Comparison of ENCODE assay signal across 11 cellular contexts in genomic region chr5:126373621-126374416, GRCh38. TPM values are rescaled to one million over a fixed set of nuclear protein-coding genes. Genes with fewer than 3 reads are reported as not detected.
DNase-seq lines count a peak whose midpoint lies in the region; ATAC-seq, FAIRE-seq and TF ChIP-seq lines count a peak whose summit lies in the region.
"Had no signal": no experiment of that assay in that cellular context is flagged by ENCODE, and none has a peak within 500 bp of the region (broad histone marks: within the 10 kb centered on the region; RNA-seq: fewer than 3 reads in every experiment).

No MANE protein-coding gene starts in this region.

- WGBS in neuronal stem cell (ENCODE audit: extremely low coverage in 2 of 2, insufficient read length in 2 of 2, insufficient replicate concordance in 1 of 2), 2 donors = no CpG with 5 or more reads among the region's 4 CpGs

- H3K18ac ChIP-seq in neuronal stem cell (ENCODE audit: low read length) = no peak overlapping the region

- H4K8ac ChIP-seq in neuronal stem cell (ENCODE audit: low read depth, low read length) = no peak overlapping the region

- H3K4me3 ChIP-seq in brain microvascular endothelial cell (ENCODE audit: low read depth, low read length) (no peak overlapping the region), neuronal stem cell (ENCODE audit: low read length in 2 of 2) (no peak overlapping the region)

- no peak overlapping the region for H3K4me2 ChIP-seq in neuronal stem cell (ENCODE audit: insufficient read depth, low read length, poor library complexity, severe bottlenecking)

- in situ Hi-C loops in brain microvascular endothelial cell (cut with HindIII; ENCODE audit: low pct_ligation_motif_present, low sequenced_read_pairs) = no loop called here

- no peak overlapping the region for H4K91ac ChIP-seq in neuronal stem cell (ENCODE audit: low read depth, low read length, poor library complexity)

- no peak overlapping the region for H2BK5ac ChIP-seq in neuronal stem cell (ENCODE audit: low read length)

- H2BK12ac ChIP-seq in neuronal stem cell (ENCODE audit: low read length) = no peak overlapping the region

- no peak overlapping the region for H2BK120ac ChIP-seq in neuronal stem cell (ENCODE audit: low read depth, low read length)

- H2AFZ ChIP-seq in neuronal stem cell (ENCODE audit: low read length) = peak overlapping the region; percentile 27
- H2AFZ ChIP-seq: parathyroid adenoma had no signal

- no peak for TF ChIP-seq POLR2A in GM18505 (IDR thresholded peaks at IDR 0.05; ENCODE audit: borderline replicate concordance, extremely low read depth, insufficient read depth, insufficient read length)

- ATAC-seq in GM18505 (IDR thresholded peaks at IDR 0.05; ENCODE audit: unreplicated experiment) (no peak), omental fat pad (ENCODE audit: low FRiP score) (no peak)

- no peaks in the 10 kb centered on the region for H3K27me3 ChIP-seq in brain microvascular endothelial cell (replicated peaks)
- no peaks in the 10 kb centered on the region for H3K27me3 ChIP-seq in neuronal stem cell (ENCODE audit: control insufficient read depth in 3 of 3, insufficient read depth in 3 of 3, low read depth in 1 of 3, low read length in 3 of 3)

- H2BK15ac ChIP-seq in neuronal stem cell (ENCODE audit: low read length) = no peak overlapping the region

- peaks cover 11 to 12% of the 10 kb centered on the region in 2 donors for H3K4me1 ChIP-seq in neuronal stem cell (ENCODE audit: control insufficient read depth in 2 of 2, insufficient read depth in 1 of 2, low read depth in 1 of 2, low read length in 2 of 2)
- H3K4me1 ChIP-seq: parathyroid adenoma had no signal

- H3K79me1 ChIP-seq in neuronal stem cell (ENCODE audit: low read depth, low read length) = no peaks in the 10 kb centered on the region

- H2AK5ac ChIP-seq in neuronal stem cell (ENCODE audit: low read depth, low read length) = no peak overlapping the region

- H3K23ac ChIP-seq in neuronal stem cell (ENCODE audit: low read depth, low read length, poor library complexity) = no peak overlapping the region

- TF ChIP-seq CTCF in brain microvascular endothelial cell (IDR thresholded peaks at IDR 0.05; ENCODE audit: low read depth, low read length, missing control alignments) (no peak), omental fat pad (IDR thresholded peaks at IDR 0.05) (no peak)

- no peak overlapping the region for H3K14ac ChIP-seq in neuronal stem cell (ENCODE audit: low read length)

- H3K9ac ChIP-seq in neuronal stem cell (ENCODE audit: low read depth, low read length, poor library complexity) = no peak overlapping the region
- H3K9ac ChIP-seq: parathyroid adenoma had no signal

- H3K27ac ChIP-seq in brain microvascular endothelial cell (peak overlapping the region; percentile 46), neuronal stem cell (replicated peaks; ENCODE audit: low read length) (no peak overlapping the region)
- H3K27ac ChIP-seq: parathyroid adenoma had no signal

- DNase-seq in GM03348 (ENCODE audit: low spot score) (peak; percentile 46), HTR-8/SVneo (ENCODE audit: insufficient read length, low spot score) (no peak), brain microvascular endothelial cell (peak; percentile 69), neuronal stem cell (ENCODE audit: low spot score) (no peak), SKM-1 treated with dmso at 0.1 percent for 144 hours (lab: John Stamatoyannopoulos, UW; ENCODE audit: unreplicated experiment) (no peak), NCI-H1436 treated with DMSO at 0.1 percent for 48 hours (lab: John Stamatoyannopoulos, UW) (no peak), omental fat pad (ENCODE audit: low spot score) (no peak)

- no peaks in the 10 kb centered on the region for H3K36me3 ChIP-seq in brain microvascular endothelial cell (replicated peaks)
- H3K36me3 ChIP-seq in neuronal stem cell (replicated peaks in 1 of 2; ENCODE audit: control insufficient read depth in 2 of 2, insufficient read depth in 2 of 2, low read length in 2 of 2) = no peaks in the 10 kb centered on the region

- H3K4ac ChIP-seq in neuronal stem cell (ENCODE audit: low read length) = no peak overlapping the region

- H3K9me3 ChIP-seq in neuronal stem cell (replicated peaks in 1 of 2; ENCODE audit: control insufficient read depth in 2 of 2, insufficient read depth in 1 of 2, low read depth in 1 of 2, low read length in 2 of 2) = no peaks in the 10 kb centered on the region

- peak; percentile 78 for FAIRE-seq in HTR-8/SVneo (lab: Jason Lieb, UNC)
- FAIRE-seq: colon, G401.6 had no signal

RNA-seq across cellular contexts. Expression of gene GRAMD2B, which starts 49.4 kb away (rescaled TPM):
- polyA plus RNA-seq in neuronal stem cell (2013, experiment 1 of 2) = 4.8 TPM
- 5.9 TPM for polyA plus RNA-seq in neuronal stem cell (2013, experiment 2 of 2)
- 10 to 100 TPM; 19.1 to 44.1 (median 36.7) TPM for total RNA-seq in omental fat pad

Comparison
In these comparisons a context has a peak if more than half of its experiments do, and no peak if none do; other contexts are left out.
1. DNase-seq: peak in GM03348 (single experiment) and brain microvascular endothelial cell (single experiment); none in HTR-8/SVneo (single experiment), neuronal stem cell (single experiment), SKM-1 treated with dmso at 0.1 percent for 144 hours (single experiment), NCI-H1436 treated with DMSO at 0.1 percent for 48 hours (single experiment) and omental fat pad (single experiment).